Comparison of ENCODE assay signal across 19 cellular contexts in the genomic region with DNA sequence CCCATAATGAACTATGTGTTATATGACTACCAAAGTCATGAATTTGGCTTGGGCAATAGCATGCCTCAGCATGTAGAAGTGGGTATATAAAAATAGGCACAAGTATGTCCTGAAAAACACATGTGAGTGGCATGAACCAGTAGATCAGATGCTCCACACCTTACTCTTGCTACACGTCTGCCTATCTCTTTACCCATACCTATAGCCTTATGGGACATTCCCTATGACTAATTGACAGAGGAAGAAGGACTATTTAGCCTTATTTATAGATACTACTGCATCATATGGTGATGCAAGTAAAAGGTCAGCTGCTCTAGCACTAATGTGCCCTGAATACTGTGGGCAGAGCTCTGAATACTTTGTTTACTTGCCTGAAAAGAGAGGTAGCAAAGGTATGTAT.
DNase-seq lines count a peak whose midpoint lies in the region; ATAC-seq and TF ChIP-seq lines count a peak whose summit lies in the region.
"Had no signal": no experiment of that assay in that cellular context is flagged by ENCODE, and none has a peak within 500 bp of the region (broad histone marks: within the 10 kb centered on the region; RNA-seq: fewer than 3 reads in every experiment).

No MANE protein-coding gene starts in this region.

- H3K79me2 ChIP-seq in H9 (ENCODE audit: insufficient read depth, low read length) = no peaks in the 10 kb centered on the region

- CTCF ChIA-PET in CD8-positive, alpha-beta T cell (lab: Charles Lee) = no interaction called here

- no peak overlapping the region for H4K5ac ChIP-seq in H9 (ENCODE audit: insufficient read length, low read depth, low read length)

- no peak overlapping the region for H3K23ac ChIP-seq in H9 (ENCODE audit: insufficient read length, low read depth, low read length)

- no peak overlapping the region for H3K4me3 ChIP-seq in choroid plexus epithelial cell (ENCODE audit: low read depth, low read length)
- H3K4me3 ChIP-seq in CD8-positive, alpha-beta T cell (ENCODE audit: low read depth, low read length) = no peak overlapping the region
- H3K4me3 ChIP-seq: BLaER1, esophagus squamous epithelium, right lobe of liver, thoracic aorta had no signal

- H3K79me1 ChIP-seq in H9 (ENCODE audit: insufficient read depth, low read depth, low read length, poor library complexity, severe bottlenecking) = no peaks in the 10 kb centered on the region

- no peaks in the 10 kb centered on the region for H4K20me1 ChIP-seq in H9 (ENCODE audit: control insufficient read depth, insufficient read depth, insufficient read length)
- H4K20me1 ChIP-seq: BLaER1 had no signal

- no peak overlapping the region for H3K56ac ChIP-seq in H9 (ENCODE audit: insufficient read length, low read depth, low read length)

- no peak overlapping the region for H3K14ac ChIP-seq in H9 (ENCODE audit: insufficient read depth, low read length)

- no peak overlapping the region for H2BK15ac ChIP-seq in H9 (ENCODE audit: low read depth, low read length)

- H3K27ac ChIP-seq in CD8-positive, alpha-beta T cell (ENCODE audit: low read depth, low read length) = no peak overlapping the region
- no peak overlapping the region for H3K27ac ChIP-seq in H9 (ENCODE audit: insufficient read length, low read depth, low read length)
- H3K27ac ChIP-seq: BLaER1, esophagus squamous epithelium, right lobe of liver, thoracic aorta had no signal

- no peak overlapping the region for H2BK12ac ChIP-seq in H9 (ENCODE audit: insufficient read length, low read depth, low read length)

- WGBS in H9 (ENCODE audit: extremely low coverage, insufficient read length, low lambda C conversion rate) = no CpG with 5 or more reads among the region's 1 CpG

- H3K27me3 ChIP-seq in CD8-positive, alpha-beta T cell (ENCODE audit: insufficient read depth, low read length) = no peaks in the 10 kb centered on the region
- no peaks in the 10 kb centered on the region for H3K27me3 ChIP-seq in H9 (ENCODE audit: insufficient read depth, low read length)
- H3K27me3 ChIP-seq: BLaER1, esophagus squamous epithelium, right lobe of liver had no signal

- H3K36me3 Mint-ChIP-seq in CD8-positive, alpha-beta T cell = no peaks in the 10 kb centered on the region
- H3K36me3 Mint-ChIP-seq in H9 (ENCODE audit: insufficient read depth in 1 of 3, low read depth in 3 of 3) = no peaks in the 10 kb centered on the region
- H3K36me3 Mint-ChIP-seq: activated naive CD8-positive, alpha-beta T cell treated with anti-CD3 and anti-CD28 coated beads for 36 hours; naive B cell had no signal

- no peaks in the 10 kb centered on the region for H3K9me3 Mint-ChIP-seq in CD8-positive, alpha-beta T cell
- no peaks in the 10 kb centered on the region for H3K9me3 Mint-ChIP-seq in H9
- H3K9me3 Mint-ChIP-seq: activated CD4-positive, alpha-beta T cell treated with anti-CD3 and anti-CD28 coated beads, Interleukin-2, amount 10 ng/mL, durations not matched to agents 24 days and 14 days; activated naive CD8-positive, alpha-beta T cell treated with anti-CD3 and anti-CD28 coated beads for 36 hours; naive B cell had no signal

- H3K4me3 Mint-ChIP-seq in CD8-positive, alpha-beta T cell = no peak overlapping the region
- H3K4me3 Mint-ChIP-seq in H9 = no peak overlapping the region
- H3K4me3 Mint-ChIP-seq: activated CD4-positive, alpha-beta T cell treated with anti-CD3 and anti-CD28 coated beads, Interleukin-2, amount 10 ng/mL, durations not matched to agents 24 days and 14 days; activated naive CD8-positive, alpha-beta T cell treated with anti-CD3 and anti-CD28 coated beads for 36 hours; naive B cell had no signal

- H3K23me2 ChIP-seq in H9 (ENCODE audit: insufficient read length, low read depth, low read length, poor library complexity, severe bottlenecking) = no peaks in the 10 kb centered on the region

- no peak overlapping the region for H4K8ac ChIP-seq in H9 (replicated peaks; ENCODE audit: insufficient read length, low read depth, low read length)

- H3K9me3 ChIP-seq in CD8-positive, alpha-beta T cell (ENCODE audit: low read length) = no peaks in the 10 kb centered on the region
- H3K9me3 ChIP-seq in H9 (ENCODE audit: control insufficient read depth, low read depth, low read length) = no peaks in the 10 kb centered on the region
- H3K9me3 ChIP-seq: BLaER1, esophagus squamous epithelium, right lobe of liver, thoracic aorta had no signal

- no peak overlapping the region for H3K18ac ChIP-seq in H9 (ENCODE audit: insufficient read length, low read depth, low read length)

- H3T11ph ChIP-seq in H9 (ENCODE audit: low read length) = no peak overlapping the region

- no peak overlapping the region for H3K27ac Mint-ChIP-seq in CD8-positive, alpha-beta T cell
- no peak overlapping the region for H3K27ac Mint-ChIP-seq in H9
- H3K27ac Mint-ChIP-seq: activated CD4-positive, alpha-beta T cell treated with anti-CD3 and anti-CD28 coated beads, Interleukin-2, amount 10 ng/mL, durations not matched to agents 24 days and 14 days; activated naive CD8-positive, alpha-beta T cell treated with anti-CD3 and anti-CD28 coated beads for 36 hours; naive B cell had no signal

- no peak overlapping the region for H3K9ac ChIP-seq in H9 (ENCODE audit: extremely low read depth, insufficient read length, low read length)
- H3K9ac ChIP-seq: BLaER1 had no signal

- no peak overlapping the region for H2BK20ac ChIP-seq in H9 (ENCODE audit: low read depth, low read length, poor library complexity, severe bottlenecking)

- no peak overlapping the region for H2BK120ac ChIP-seq in H9 (ENCODE audit: low read depth, low read length, poor library complexity, severe bottlenecking)

- no peak overlapping the region for H2AFZ ChIP-seq in H9 (ENCODE audit: low read length)

- no peak overlapping the region for H2AK5ac ChIP-seq in H9 (ENCODE audit: insufficient read length, low read length)

- H3K4ac ChIP-seq in H9 (ENCODE audit: low read depth, low read length) = no peak overlapping the region

- DNase-seq in choroid plexus epithelial cell (ENCODE audit: low read depth) = peak; percentile 4
- no peak for DNase-seq in CD8-positive, alpha-beta T cell
- DNase-seq in RKO (ENCODE audit: low spot score) = no peak
- no peak for DNase-seq in NCI-H2196 treated with DMSO at 0.1 percent for 48 hours (lab: John Stamatoyannopoulos, UW; ENCODE audit: unreplicated experiment)
- no peak for DNase-seq in H9
- DNase-seq: activated CD4-positive, alpha-beta T cell treated with anti-CD3 and anti-CD28 coated beads, Interleukin-2, amount 10 ng/mL, durations not matched to agents 24 days and 14 days; activated naive CD8-positive, alpha-beta T cell treated with anti-CD3 and anti-CD28 coated beads for 36 hours; effector memory CD4-positive, alpha-beta T cell; esophagus squamous epithelium; mesenchymal stem cell; naive B cell; NCI-H1436; right lobe of liver; SHP77 treated with DMSO at 0.1 percent for 48 hours had no signal

- H3K4me1 ChIP-seq in CD8-positive, alpha-beta T cell (ENCODE audit: insufficient read depth, low read length) = no peaks in the 10 kb centered on the region
- no peaks in the 10 kb centered on the region for H3K4me1 ChIP-seq in H9 (ENCODE audit: insufficient read depth, low read length)
- H3K4me1 ChIP-seq: BLaER1, esophagus squamous epithelium, right lobe of liver had no signal

- no peak overlapping the region for H3K4me2 ChIP-seq in H9 (ENCODE audit: insufficient read depth, insufficient read length, low read length)
- H3K4me2 ChIP-seq: BLaER1 had no signal

- H3K27me3 Mint-ChIP-seq in CD8-positive, alpha-beta T cell (ENCODE audit: low read depth) = peaks cover 3% of the 10 kb centered on the region
- H3K27me3 Mint-ChIP-seq in H9 (ENCODE audit: low read depth) = no peaks in the 10 kb centered on the region
- H3K27me3 Mint-ChIP-seq: activated naive CD8-positive, alpha-beta T cell treated with anti-CD3 and anti-CD28 coated beads for 36 hours had no signal

- H2BK5ac ChIP-seq in H9 (ENCODE audit: insufficient read length, low read length) = no peak overlapping the region

- no peaks in the 10 kb centered on the region for H3K4me1 Mint-ChIP-seq in CD8-positive, alpha-beta T cell (ENCODE audit: low read depth)
- H3K4me1 Mint-ChIP-seq in H9 = peaks cover 21 to 25% of the 10 kb centered on the region in 2 experiments
- H3K4me1 Mint-ChIP-seq: activated CD4-positive, alpha-beta T cell treated with anti-CD3 and anti-CD28 coated beads, Interleukin-2, amount 10 ng/mL, durations not matched to agents 24 days and 14 days; activated naive CD8-positive, alpha-beta T cell treated with anti-CD3 and anti-CD28 coated beads for 36 hours; naive B cell had no signal

- H3K36me3 ChIP-seq in CD8-positive, alpha-beta T cell (ENCODE audit: insufficient read depth, low read length) = no peaks in the 10 kb centered on the region
- H3K36me3 ChIP-seq: BLaER1, esophagus squamous epithelium, right lobe of liver, thoracic aorta had no signal

- intact Hi-C loops in CD8-positive, alpha-beta T cell (cut with DNase I, micrococcal nuclease) = no loop called here

- TF ChIP-seq CTCF in choroid plexus epithelial cell (conservative IDR thresholded peaks at IDR 0.05; ENCODE audit: low read depth, low read length) (no peak), H9 (conservative IDR thresholded peaks at IDR 0.05) (no peak)
- TF ChIP-seq CTCF in CD8-positive, alpha-beta T cell (IDR thresholded peaks at IDR 0.05) = no peak

- ATAC-seq in GM18511 (IDR thresholded peaks at IDR 0.05; ENCODE audit: unreplicated experiment) = peak; percentile 42
- ATAC-seq in GM21619 (IDR thresholded peaks at IDR 0.05; ENCODE audit: unreplicated experiment) = peak; percentile 37
- ATAC-seq in HG03439 (IDR thresholded peaks at IDR 0.05; ENCODE audit: unreplicated experiment) = peak; percentile 66
- no peak for ATAC-seq in CD8-positive, alpha-beta T cell
- ATAC-seq: right lobe of liver had no signal

- POLR2A ChIA-PET in CD8-positive, alpha-beta T cell (lab: Charles Lee) = no interaction called here

- H4K91ac ChIP-seq in H9 (ENCODE audit: insufficient read length, low read depth, low read length) = no peak overlapping the region
